In genomic region chr2:241799522-241800197, GRCh38 we compare ENCODE assay signal across 1 cellular context.
TF ChIP-seq lines count a peak whose summit lies in the region.

No MANE protein-coding gene starts in this region.

TF ChIP-seq in H1, 55 proteins besides CTCF, POLR2A, EP300 and RAD21:
- TF ChIP-seq SIN3A (conservative IDR thresholded peaks at IDR 0.05 in 1 of 2, IDR thresholded peaks at IDR 0.05 in 1 of 2; ENCODE audit: low read depth in 1 of 2, low read length in 2 of 2) (no peak), ASH2L (IDR thresholded peaks at IDR 0.05; ENCODE audit: low read length) (no peak), YY1 (IDR thresholded peaks at IDR 0.05; ENCODE audit: low read depth, low read length) (no peak), SP4 (IDR thresholded peaks at IDR 0.05; ENCODE audit: low read length) (no peak), TAF1 (IDR thresholded peaks at IDR 0.05; ENCODE audit: low read depth, low read length) (no peak), RFX5 (IDR thresholded peaks at IDR 0.05; ENCODE audit: borderline replicate concordance, low read depth, low read length) (no peak), SRF (IDR thresholded peaks at IDR 0.05; ENCODE audit: low read depth, low read length) (no peak), KDM5A (IDR thresholded peaks at IDR 0.05; ENCODE audit: low read length) (no peak), SAP30 (IDR thresholded peaks at IDR 0.05; ENCODE audit: insufficient read depth, insufficient replicate concordance, low read length) (no peak), TBP (IDR thresholded peaks at IDR 0.05; ENCODE audit: low read depth, low read length) (no peak), CHD2 (IDR thresholded peaks at IDR 0.05; ENCODE audit: low read length) (no peak)
